Comparison of ENCODE assay signal across 2 cellular contexts in the genomic region with DNA sequence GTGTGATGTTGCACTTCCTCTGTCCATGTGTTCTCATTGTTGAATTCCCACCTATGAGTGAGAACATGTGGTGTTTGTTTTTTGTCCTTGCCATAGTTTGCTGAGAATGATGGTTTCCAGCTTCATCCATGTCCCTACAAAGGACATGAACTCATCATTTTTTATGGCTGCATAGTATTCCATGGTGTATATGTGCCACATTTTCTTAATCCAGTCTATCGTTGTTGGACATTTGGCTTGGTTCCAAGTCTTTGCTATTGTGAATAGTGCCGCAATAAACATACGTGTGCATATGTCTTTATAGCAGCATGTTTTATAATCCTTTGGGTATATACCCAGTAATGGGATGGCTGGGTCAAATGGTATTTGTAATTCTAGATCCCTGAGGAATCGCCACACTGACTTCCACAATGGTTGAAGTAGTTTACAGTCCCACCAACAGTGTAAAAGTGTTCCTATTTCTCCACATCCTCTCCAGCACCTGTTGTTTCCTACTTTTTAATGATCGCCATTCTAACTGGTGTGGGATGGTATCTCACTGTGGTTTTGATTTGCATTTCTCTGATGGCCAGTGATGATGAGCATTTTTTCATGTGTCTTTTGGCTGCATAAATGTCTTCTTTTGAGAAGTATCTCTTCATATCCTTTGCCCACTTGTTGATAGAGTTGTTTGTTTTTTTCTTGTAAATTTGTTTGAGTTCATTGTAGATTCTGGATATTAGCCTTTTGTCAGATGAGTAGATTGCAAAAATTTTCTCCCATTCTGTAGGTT.
DNase-seq lines count a peak whose midpoint lies in the region; ATAC-seq, FAIRE-seq and TF ChIP-seq lines count a peak whose summit lies in the region.
"Not testable (repeated sequence)": the region's sequence is repeated elsewhere in the genome, so short reads cannot be mapped to it uniquely, and the experiment has no call there.

No MANE protein-coding gene starts in this region.

- TF ChIP-seq RAD21 in K562 (CRISPR knock-in tag; conservative IDR thresholded peaks at IDR 0.05 in 1 of 2, IDR thresholded peaks at IDR 0.05 in 1 of 2), result not testable (repeated sequence)

- H3K27me3 ChIP-seq in K562 (ENCODE audit: control insufficient read depth in 2 of 2, insufficient read depth in 2 of 2, low read length in 2 of 2), result not testable (repeated sequence)

- POLR2A ChIA-PET in HEK293 (lab: Yijun Ruan, JAX); K562 (lab: Yijun Ruan, JAX): not testable (repeated sequence)

- not testable (repeated sequence) for H3K79me2 ChIP-seq in K562 (ENCODE audit: control insufficient read depth, insufficient read depth, low read length)

- not testable (repeated sequence) for H3K4me3 ChIP-seq in HEK293 (ENCODE audit: low read depth, low read length); K562

- not testable (repeated sequence) for H3K27ac ChIP-seq in HEK293 (ENCODE audit: extremely low read depth, low read depth, low read length); K562 (ENCODE audit: extremely low read depth, low read depth, low read length)

- FAIRE-seq in K562 (lab: Jason Lieb, UNC), result not testable (repeated sequence)

- H3K9ac ChIP-seq in K562 (ENCODE audit: insufficient read depth in 1 of 2, low read depth in 2 of 2, low read length in 2 of 2), result not testable (repeated sequence)

- in situ Hi-C loops in K562 (cut with MboI), result not testable (repeated sequence)

- not testable (repeated sequence) for H2AFZ ChIP-seq in K562 (ENCODE audit: low read depth, low read length)

- not testable (repeated sequence) for TF ChIP-seq CTCF in HEK293 (tag by site-specific recombination; IDR thresholded peaks at IDR 0.05); K562 (IDR thresholded peaks at IDR 0.05 in 2 of 3, conservative IDR thresholded peaks at IDR 0.05 in 1 of 3; ENCODE audit: insufficient read depth in 2 of 3, low read depth in 1 of 3, low read length in 3 of 3)

- H3K9me1 ChIP-seq in K562 (ENCODE audit: control insufficient read depth, insufficient read depth, low read length), result not testable (repeated sequence)

- not testable (repeated sequence) for H3K4me1 ChIP-seq in HEK293 (ENCODE audit: control insufficient read depth, insufficient read depth, low read length); K562 (replicated peaks in 1 of 2; ENCODE audit: control insufficient read depth in 2 of 2, insufficient read depth in 2 of 2, low read length in 2 of 2)

- intact Hi-C loops in K562 (cut with micrococcal nuclease), result not testable (repeated sequence)

- TF ChIP-seq EP300 in K562 (IDR thresholded peaks at IDR 0.05; ENCODE audit: low read length), result not testable (repeated sequence)

- WGBS in K562 (ENCODE audit: insufficient coverage, low coverage, missing lambda C conversion rate), result 2% methylated on average over 3 of the region's 5 CpGs

- H4K20me1 ChIP-seq in K562 (replicated peaks; ENCODE audit: control insufficient read depth, insufficient read depth, low read length), result not testable (repeated sequence)

- H3K36me3 ChIP-seq in HEK293 (ENCODE audit: control insufficient read depth in 2 of 2, insufficient read depth in 1 of 2, low read length in 2 of 2); K562 (ENCODE audit: control insufficient read depth, insufficient read depth, low read length): not testable (repeated sequence)

- H3K9me3 ChIP-seq in HEK293 (ENCODE audit: control insufficient read depth, insufficient read depth, low read depth, low read length); K562 (replicated peaks; ENCODE audit: control insufficient read depth, insufficient read depth, low read depth, low read length): not testable (repeated sequence)

- not testable (repeated sequence) for BruUV-seq in K562 (replicated peaks; lab: Mats Ljungman, UMichigan)

- not testable (repeated sequence) for H3K4me2 ChIP-seq in K562 (ENCODE audit: insufficient read depth, low read length)

- CTCF ChIA-PET in HEK293 (lab: Yijun Ruan, JAX); K562 (lab: Yijun Ruan, JAX; ENCODE audit: low intra/inter-chr PET ratio): not testable (repeated sequence)

- not testable (repeated sequence) for TF ChIP-seq POLR2A in K562 (conservative IDR thresholded peaks at IDR 0.05)

- DNase-seq in K562 (ENCODE audit: extremely low read depth in 1 of 4, low spot score in 3 of 4), result not testable (repeated sequence)

- ATAC-seq in K562, result not testable (repeated sequence)

TF ChIP-seq in HEK293, 187 proteins besides CTCF, POLR2A, EP300 and RAD21:
- TF ChIP-seq ZNF146 (tag by site-specific recombination; IDR thresholded peaks at IDR 0.05), result peak; percentile 66; the same call in 1 of the 2 replicates
- TF ChIP-seq SCRT2 (tag by site-specific recombination; IDR thresholded peaks at IDR 0.05), result peak; percentile 81
- peak; percentile 85 for TF ChIP-seq SCRT1 (tag by site-specific recombination; IDR thresholded peaks at IDR 0.05; ENCODE audit: borderline replicate concordance)

TF ChIP-seq in K562, 482 proteins besides CTCF, POLR2A, EP300 and RAD21:
- TF ChIP-seq NFIC (IDR thresholded peaks at IDR 0.05) (peak; percentile 56), NFIX (CRISPR knock-in tag; IDR thresholded peaks at IDR 0.05; ENCODE audit: low read depth) (peak; percentile 25; the same call in 1 of the 2 replicates)
